In the genomic region with DNA sequence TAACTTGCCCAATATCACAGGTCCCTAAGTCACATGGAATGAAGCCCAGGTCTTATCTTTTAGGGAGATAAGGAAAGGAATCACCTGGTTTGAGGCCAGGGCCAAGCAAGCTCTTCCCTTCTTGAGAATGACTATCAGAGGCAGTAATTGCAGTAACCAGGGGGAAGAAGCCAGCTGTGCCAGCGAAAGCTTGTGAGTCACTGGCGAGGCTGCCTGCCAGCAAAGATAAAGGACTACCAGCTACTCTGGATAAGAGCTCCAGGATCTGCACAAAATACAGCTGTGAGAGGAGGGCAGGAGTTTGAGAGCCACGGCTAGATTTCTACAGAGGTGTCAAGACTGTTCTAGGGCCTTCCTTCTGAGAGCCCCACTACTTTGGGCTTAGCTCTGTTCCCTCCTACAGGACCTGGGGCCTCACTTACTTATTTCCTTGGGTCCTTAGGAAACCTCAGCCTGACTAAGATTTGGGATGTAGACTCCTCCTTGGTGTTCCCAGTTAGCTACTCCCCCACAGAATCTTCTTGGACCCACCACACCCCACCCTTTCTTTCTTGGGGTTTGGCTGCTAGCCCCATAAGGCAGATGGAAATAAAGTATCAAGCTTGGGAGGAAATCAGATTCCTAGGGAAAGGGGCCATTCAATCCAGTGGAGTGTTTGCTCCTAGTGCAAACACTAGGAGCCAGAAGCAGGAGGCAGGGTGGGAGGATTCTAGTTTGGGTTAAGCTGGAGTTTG, we compare ENCODE assay signal across 9 cellular contexts. TPM values are rescaled to one million over a fixed set of nuclear protein-coding genes. Genes with fewer than 3 reads are reported as not detected.
DNase-seq lines count a peak whose midpoint lies in the region; ATAC-seq lines count a peak whose summit lies in the region.
"Had no signal": no experiment of that assay in that cellular context is flagged by ENCODE, and none has a peak within 500 bp of the region (broad histone marks: within the 10 kb centered on the region; RNA-seq: fewer than 3 reads in every experiment).

No MANE protein-coding gene starts in this region.

- no peak overlapping the region for H2AFZ ChIP-seq in GM23248

- H3K9me3 ChIP-seq in GM23248 (ENCODE audit: low read depth) = no peaks in the 10 kb centered on the region

- H3K27ac ChIP-seq in GM23248 (peak overlapping the region; percentile 20; the same call in 1 of the 2 replicates), angular gyrus (ENCODE audit: low read depth, low read length) (peak overlapping the region; percentile 56)

- 3 to 7% methylated on average over 3 of the region's 3 CpGs for WGBS in GM23248 (ENCODE audit: low coverage in 1 of 2, low lambda C conversion rate in 2 of 2, missing lambda C conversion rate in 2 of 2), 2 experiments

- in situ Hi-C loops in GM23248 (cut with MboI) = loop anchor here (10.0 kb wide), 2 partner anchors 65 to 105 kb away; no protein-coding TSS in a partner anchor

- peak overlapping the region; percentile 35 for H3K4me2 ChIP-seq in GM23248 (ENCODE audit: unreplicated experiment)

- no peak overlapping the region for H3K4me3 ChIP-seq in GM23248
- H3K4me3 ChIP-seq: GM12878 had no signal

- H3K36me3 ChIP-seq in GM23248 (ENCODE audit: low read depth) = no peaks in the 10 kb centered on the region

- DNase-seq in GM23248 (peak; percentile 92), mucosa of gallbladder (ENCODE audit: low spot score) (peak; percentile 86), epidermal melanocyte (ENCODE audit: insufficient read length, low spot score) (no peak)
- DNase-seq in stimulated activated CD4-positive, alpha-beta T cell treated with anti-CD3 and anti-CD28 coated beads, Interleukin-2, amount 100 ng/mL, for 24 hours = no peak
- DNase-seq: activated T-cell treated with anti-CD3 and anti-CD28 coated beads for 4 hours; naive thymus-derived CD8-positive, alpha-beta T cell had no signal

- H3F3A ChIP-seq in GM23248 (ENCODE audit: insufficient read depth) = peaks cover 24% of the 10 kb centered on the region

- H3K4me1 ChIP-seq in GM23248 (ENCODE audit: insufficient read depth) = peaks cover 24% of the 10 kb centered on the region

- no peak overlapping the region for H3K9ac ChIP-seq in GM23248

- no peaks in the 10 kb centered on the region for H3K9me2 ChIP-seq in GM23248 (ENCODE audit: insufficient read depth)

- no peak for ATAC-seq in GM19395 (IDR thresholded peaks at IDR 0.05; ENCODE audit: unreplicated experiment)
- ATAC-seq: GM12878; naive thymus-derived CD8-positive, alpha-beta T cell had no signal

- H3K27me3 ChIP-seq in GM23248 (replicated peaks; ENCODE audit: insufficient read depth) = no peaks in the 10 kb centered on the region

- no peaks in the 10 kb centered on the region for H4K20me1 ChIP-seq in GM23248 (ENCODE audit: insufficient read depth)

- no peaks in the 10 kb centered on the region for H3K79me2 ChIP-seq in GM23248 (ENCODE audit: insufficient read depth)

RNA-seq across cellular contexts. Expression of gene CCKBR, which starts 9.6 kb away (rescaled TPM):
- not detected in 2 replicates for total RNA-seq in GM23248 (2014; rRNA removed; shearing (Covaris generic))
- polyA plus RNA-seq in GM23248 (2016; fragmentation: Nextera tagmentation; extraction: Ambion mirVana) = not detected in 2 replicates
- 0.55 TPM for total RNA-seq in mucosa of gallbladder
- total RNA-seq: GM12878; naive thymus-derived CD8-positive, alpha-beta T cell had no signal
- polyA plus RNA-seq: GM12878; naive thymus-derived CD8-positive, alpha-beta T cell had no signal

RNA-seq across cellular contexts. Expression of gene CNGA4, which starts 11.1 kb away (rescaled TPM):
- total RNA-seq in GM23248 (2014; rRNA removed; shearing (Covaris generic)) = not detected in 2 replicates
- not detected in 2 replicates for polyA plus RNA-seq in GM23248 (2016; fragmentation: Nextera tagmentation; extraction: Ambion mirVana)
- total RNA-seq in mucosa of gallbladder = 0.26 TPM

RNA-seq across cellular contexts. Expression of gene FHIP1B, which starts 15.6 kb away (rescaled TPM):
- 14.7 and 25.4 TPM in 2 replicates for total RNA-seq in GM23248 (2014; rRNA removed; shearing (Covaris generic))
- polyA plus RNA-seq in GM23248 (2016; fragmentation: Nextera tagmentation; extraction: Ambion mirVana) = 9.2 and 10.9 TPM in 2 replicates
- 65.4 TPM for total RNA-seq in mucosa of gallbladder

RNA-seq across cellular contexts. Expression of gene C11orf42, which starts 44.6 kb away (rescaled TPM):
- total RNA-seq in GM23248 (2014; rRNA removed; shearing (Covaris generic)) = not detected in 2 replicates
- 0.16 TPM in 1 of 2 replicates, not detected in the other for polyA plus RNA-seq in GM23248 (2016; fragmentation: Nextera tagmentation; extraction: Ambion mirVana)
- not detected for total RNA-seq in mucosa of gallbladder
- total RNA-seq: GM12878; naive thymus-derived CD8-positive, alpha-beta T cell had no signal
- polyA plus RNA-seq: naive thymus-derived CD8-positive, alpha-beta T cell had no signal

RNA-seq across cellular contexts. Expression of gene OR52W1, which starts 51.0 kb away (rescaled TPM):
- total RNA-seq in GM23248 (2014; rRNA removed; shearing (Covaris generic)) = not detected in 2 replicates
- polyA plus RNA-seq in GM23248 (2016; fragmentation: Nextera tagmentation; extraction: Ambion mirVana) = not detected in 2 replicates
- not detected for total RNA-seq in mucosa of gallbladder
- total RNA-seq: GM12878; naive thymus-derived CD8-positive, alpha-beta T cell had no signal
- polyA plus RNA-seq: GM12878; naive thymus-derived CD8-positive, alpha-beta T cell had no signal

Comparison
In these comparisons a context has a peak if more than half of its experiments do, and no peak if none do; other contexts are left out.
1. DNase-seq: peak in GM23248 (single experiment) and mucosa of gallbladder (single experiment); none in stimulated activated CD4-positive, alpha-beta T cell treated with anti-CD3 and anti-CD28 coated beads, Interleukin-2, amount 100 ng/mL, for 24 hours (0 of 2) and epidermal melanocyte (single experiment).